ENCODE assay signal across 3 cellular contexts in the genomic region with DNA sequence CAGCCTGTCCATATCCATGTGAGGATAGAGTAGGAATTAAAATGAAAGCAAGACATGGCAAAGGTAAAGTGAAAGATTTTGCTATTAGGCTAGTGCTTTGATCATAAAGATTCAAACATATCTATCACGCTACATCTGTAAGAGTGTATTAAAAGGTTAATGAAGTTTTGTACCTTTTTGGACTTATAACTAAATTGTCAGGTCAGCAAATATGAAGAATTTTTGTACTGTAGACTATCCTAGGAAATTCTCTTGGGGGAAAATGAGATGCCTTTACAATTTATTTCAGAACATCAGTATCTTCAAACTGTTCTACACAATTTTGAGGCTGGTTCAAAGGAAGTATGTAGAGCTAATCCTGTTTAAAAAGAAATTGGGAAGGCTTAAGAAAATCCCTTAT.
A peak's percentile ranks its signal among the peaks of the same experiment; 100 is the strongest.
TF ChIP-seq lines count a peak whose summit lies in the region.

No MANE protein-coding gene starts in this region.

TF ChIP-seq in HepG2, 621 proteins besides CTCF, POLR2A, EP300 and RAD21:
- TF ChIP-seq MAFF (IDR thresholded peaks at IDR 0.05; ENCODE audit: low read depth, low read length): peak; percentile 94
- TF ChIP-seq TGIF2 (CRISPR knock-in tag; IDR thresholded peaks at IDR 0.05): no peak
- TF ChIP-seq MAFK (conservative IDR thresholded peaks at IDR 0.05 in 1 of 2, IDR thresholded peaks at IDR 0.05 in 1 of 2; ENCODE audit: low read length in 2 of 2): peak; percentile 90 to 97
- TF ChIP-seq, protein P1, sequence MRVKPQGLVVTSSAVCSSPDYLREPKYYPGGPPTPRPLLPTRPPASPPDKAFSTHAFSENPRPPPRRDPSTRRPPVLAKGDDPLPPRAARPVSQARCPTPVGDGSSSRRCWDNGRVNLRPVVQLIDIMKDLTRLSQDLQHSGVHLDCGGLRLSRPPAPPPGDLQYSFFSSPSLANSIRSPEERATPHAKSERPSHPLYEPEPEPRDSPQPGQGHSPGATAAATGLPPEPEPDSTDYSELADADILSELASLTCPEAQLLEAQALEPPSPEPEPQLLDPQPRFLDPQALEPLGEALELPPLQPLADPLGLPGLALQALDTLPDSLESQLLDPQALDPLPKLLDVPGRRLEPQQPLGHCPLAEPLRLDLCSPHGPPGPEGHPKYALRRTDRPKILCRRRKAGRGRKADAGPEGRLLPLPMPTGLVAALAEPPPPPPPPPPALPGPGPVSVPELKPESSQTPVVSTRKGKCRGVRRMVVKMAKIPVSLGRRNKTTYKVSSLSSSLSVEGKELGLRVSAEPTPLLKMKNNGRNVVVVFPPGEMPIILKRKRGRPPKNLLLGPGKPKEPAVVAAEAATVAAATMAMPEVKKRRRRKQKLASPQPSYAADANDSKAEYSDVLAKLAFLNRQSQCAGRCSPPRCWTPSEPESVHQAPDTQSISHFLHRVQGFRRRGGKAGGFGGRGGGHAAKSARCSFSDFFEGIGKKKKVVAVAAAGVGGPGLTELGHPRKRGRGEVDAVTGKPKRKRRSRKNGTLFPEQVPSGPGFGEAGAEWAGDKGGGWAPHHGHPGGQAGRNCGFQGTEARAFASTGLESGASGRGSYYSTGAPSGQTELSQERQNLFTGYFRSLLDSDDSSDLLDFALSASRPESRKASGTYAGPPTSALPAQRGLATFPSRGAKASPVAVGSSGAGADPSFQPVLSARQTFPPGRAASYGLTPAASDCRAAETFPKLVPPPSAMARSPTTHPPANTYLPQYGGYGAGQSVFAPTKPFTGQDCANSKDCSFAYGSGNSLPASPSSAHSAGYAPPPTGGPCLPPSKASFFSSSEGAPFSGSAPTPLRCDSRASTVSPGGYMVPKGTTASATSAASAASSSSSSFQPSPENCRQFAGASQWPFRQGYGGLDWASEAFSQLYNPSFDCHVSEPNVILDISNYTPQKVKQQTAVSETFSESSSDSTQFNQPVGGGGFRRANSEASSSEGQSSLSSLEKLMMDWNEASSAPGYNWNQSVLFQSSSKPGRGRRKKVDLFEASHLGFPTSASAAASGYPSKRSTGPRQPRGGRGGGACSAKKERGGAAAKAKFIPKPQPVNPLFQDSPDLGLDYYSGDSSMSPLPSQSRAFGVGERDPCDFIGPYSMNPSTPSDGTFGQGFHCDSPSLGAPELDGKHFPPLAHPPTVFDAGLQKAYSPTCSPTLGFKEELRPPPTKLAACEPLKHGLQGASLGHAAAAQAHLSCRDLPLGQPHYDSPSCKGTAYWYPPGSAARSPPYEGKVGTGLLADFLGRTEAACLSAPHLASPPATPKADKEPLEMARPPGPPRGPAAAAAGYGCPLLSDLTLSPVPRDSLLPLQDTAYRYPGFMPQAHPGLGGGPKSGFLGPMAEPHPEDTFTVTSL (CRISPR knock-in tag; IDR thresholded peaks at IDR 0.05; ENCODE audit: borderline replicate concordance): no peak
- no peak for TF ChIP-seq SYNCRIP (IDR thresholded peaks at IDR 0.05; ENCODE audit: insufficient read depth, low read depth, low read length)

TF ChIP-seq in IMR-90, 13 proteins besides CTCF, POLR2A, EP300 and RAD21:
- no peak for TF ChIP-seq CHD1 (IDR thresholded peaks at IDR 0.05; ENCODE audit: low read depth, low read length)
- TF ChIP-seq MAFK (IDR thresholded peaks at IDR 0.05; ENCODE audit: low read depth, low read length): peak; percentile 97

TF ChIP-seq in K562, 482 proteins besides CTCF, POLR2A, EP300 and RAD21:
- TF ChIP-seq PHF20 (IDR thresholded peaks at IDR 0.05; ENCODE audit: partially characterized antibody) (no peak), MAFG (tag; conservative IDR thresholded peaks at IDR 0.05) (peak; percentile 60), ZBTB8A (IDR thresholded peaks at IDR 0.05; ENCODE audit: partially characterized antibody) (no peak), RFX7 (CRISPR knock-in tag; IDR thresholded peaks at IDR 0.05) (no peak), MAFF (IDR thresholded peaks at IDR 0.05; ENCODE audit: low read length) (peak; percentile 80), ZNF124 (CRISPR knock-in tag; IDR thresholded peaks at IDR 0.05) (no peak), KDM2B (CRISPR knock-in tag; IDR thresholded peaks at IDR 0.05) (no peak), MAFK (IDR thresholded peaks at IDR 0.05; ENCODE audit: low read length) (peak; percentile 76; the same call in 1 of the 2 replicates), SRF (CRISPR knock-in tag; IDR thresholded peaks at IDR 0.05) (no peak), SRSF1 (IDR thresholded peaks at IDR 0.05; ENCODE audit: low read depth, low read length) (no peak), ESRRA (IDR thresholded peaks at IDR 0.05; ENCODE audit: borderline replicate concordance, low read depth) (no peak), ZNF57 (CRISPR knock-in tag; IDR thresholded peaks at IDR 0.05) (no peak), CREM (IDR thresholded peaks at IDR 0.05; ENCODE audit: low read depth) (no peak), C11orf30 (IDR thresholded peaks at IDR 0.05; ENCODE audit: low read depth) (peak; percentile 51; the same call in 1 of the 2 replicates), ZNF316 (IDR thresholded peaks at IDR 0.05) (peak; percentile 76)
- TF ChIP-seq, protein P2, sequence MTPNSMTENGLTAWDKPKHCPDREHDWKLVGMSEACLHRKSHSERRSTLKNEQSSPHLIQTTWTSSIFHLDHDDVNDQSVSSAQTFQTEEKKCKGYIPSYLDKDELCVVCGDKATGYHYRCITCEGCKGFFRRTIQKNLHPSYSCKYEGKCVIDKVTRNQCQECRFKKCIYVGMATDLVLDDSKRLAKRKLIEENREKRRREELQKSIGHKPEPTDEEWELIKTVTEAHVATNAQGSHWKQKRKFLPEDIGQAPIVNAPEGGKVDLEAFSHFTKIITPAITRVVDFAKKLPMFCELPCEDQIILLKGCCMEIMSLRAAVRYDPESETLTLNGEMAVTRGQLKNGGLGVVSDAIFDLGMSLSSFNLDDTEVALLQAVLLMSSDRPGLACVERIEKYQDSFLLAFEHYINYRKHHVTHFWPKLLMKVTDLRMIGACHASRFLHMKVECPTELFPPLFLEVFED (CRISPR knock-in tag; conservative IDR thresholded peaks at IDR 0.05): no peak
- TF ChIP-seq, protein P3, sequence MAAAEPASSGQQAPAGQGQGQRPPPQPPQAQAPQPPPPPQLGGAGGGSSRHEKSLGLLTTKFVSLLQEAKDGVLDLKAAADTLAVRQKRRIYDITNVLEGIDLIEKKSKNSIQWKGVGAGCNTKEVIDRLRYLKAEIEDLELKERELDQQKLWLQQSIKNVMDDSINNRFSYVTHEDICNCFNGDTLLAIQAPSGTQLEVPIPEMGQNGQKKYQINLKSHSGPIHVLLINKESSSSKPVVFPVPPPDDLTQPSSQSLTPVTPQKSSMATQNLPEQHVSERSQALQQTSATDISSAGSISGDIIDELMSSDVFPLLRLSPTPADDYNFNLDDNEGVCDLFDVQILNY (CRISPR knock-in tag; IDR thresholded peaks at IDR 0.05): no peak
- TF ChIP-seq, protein P4, sequence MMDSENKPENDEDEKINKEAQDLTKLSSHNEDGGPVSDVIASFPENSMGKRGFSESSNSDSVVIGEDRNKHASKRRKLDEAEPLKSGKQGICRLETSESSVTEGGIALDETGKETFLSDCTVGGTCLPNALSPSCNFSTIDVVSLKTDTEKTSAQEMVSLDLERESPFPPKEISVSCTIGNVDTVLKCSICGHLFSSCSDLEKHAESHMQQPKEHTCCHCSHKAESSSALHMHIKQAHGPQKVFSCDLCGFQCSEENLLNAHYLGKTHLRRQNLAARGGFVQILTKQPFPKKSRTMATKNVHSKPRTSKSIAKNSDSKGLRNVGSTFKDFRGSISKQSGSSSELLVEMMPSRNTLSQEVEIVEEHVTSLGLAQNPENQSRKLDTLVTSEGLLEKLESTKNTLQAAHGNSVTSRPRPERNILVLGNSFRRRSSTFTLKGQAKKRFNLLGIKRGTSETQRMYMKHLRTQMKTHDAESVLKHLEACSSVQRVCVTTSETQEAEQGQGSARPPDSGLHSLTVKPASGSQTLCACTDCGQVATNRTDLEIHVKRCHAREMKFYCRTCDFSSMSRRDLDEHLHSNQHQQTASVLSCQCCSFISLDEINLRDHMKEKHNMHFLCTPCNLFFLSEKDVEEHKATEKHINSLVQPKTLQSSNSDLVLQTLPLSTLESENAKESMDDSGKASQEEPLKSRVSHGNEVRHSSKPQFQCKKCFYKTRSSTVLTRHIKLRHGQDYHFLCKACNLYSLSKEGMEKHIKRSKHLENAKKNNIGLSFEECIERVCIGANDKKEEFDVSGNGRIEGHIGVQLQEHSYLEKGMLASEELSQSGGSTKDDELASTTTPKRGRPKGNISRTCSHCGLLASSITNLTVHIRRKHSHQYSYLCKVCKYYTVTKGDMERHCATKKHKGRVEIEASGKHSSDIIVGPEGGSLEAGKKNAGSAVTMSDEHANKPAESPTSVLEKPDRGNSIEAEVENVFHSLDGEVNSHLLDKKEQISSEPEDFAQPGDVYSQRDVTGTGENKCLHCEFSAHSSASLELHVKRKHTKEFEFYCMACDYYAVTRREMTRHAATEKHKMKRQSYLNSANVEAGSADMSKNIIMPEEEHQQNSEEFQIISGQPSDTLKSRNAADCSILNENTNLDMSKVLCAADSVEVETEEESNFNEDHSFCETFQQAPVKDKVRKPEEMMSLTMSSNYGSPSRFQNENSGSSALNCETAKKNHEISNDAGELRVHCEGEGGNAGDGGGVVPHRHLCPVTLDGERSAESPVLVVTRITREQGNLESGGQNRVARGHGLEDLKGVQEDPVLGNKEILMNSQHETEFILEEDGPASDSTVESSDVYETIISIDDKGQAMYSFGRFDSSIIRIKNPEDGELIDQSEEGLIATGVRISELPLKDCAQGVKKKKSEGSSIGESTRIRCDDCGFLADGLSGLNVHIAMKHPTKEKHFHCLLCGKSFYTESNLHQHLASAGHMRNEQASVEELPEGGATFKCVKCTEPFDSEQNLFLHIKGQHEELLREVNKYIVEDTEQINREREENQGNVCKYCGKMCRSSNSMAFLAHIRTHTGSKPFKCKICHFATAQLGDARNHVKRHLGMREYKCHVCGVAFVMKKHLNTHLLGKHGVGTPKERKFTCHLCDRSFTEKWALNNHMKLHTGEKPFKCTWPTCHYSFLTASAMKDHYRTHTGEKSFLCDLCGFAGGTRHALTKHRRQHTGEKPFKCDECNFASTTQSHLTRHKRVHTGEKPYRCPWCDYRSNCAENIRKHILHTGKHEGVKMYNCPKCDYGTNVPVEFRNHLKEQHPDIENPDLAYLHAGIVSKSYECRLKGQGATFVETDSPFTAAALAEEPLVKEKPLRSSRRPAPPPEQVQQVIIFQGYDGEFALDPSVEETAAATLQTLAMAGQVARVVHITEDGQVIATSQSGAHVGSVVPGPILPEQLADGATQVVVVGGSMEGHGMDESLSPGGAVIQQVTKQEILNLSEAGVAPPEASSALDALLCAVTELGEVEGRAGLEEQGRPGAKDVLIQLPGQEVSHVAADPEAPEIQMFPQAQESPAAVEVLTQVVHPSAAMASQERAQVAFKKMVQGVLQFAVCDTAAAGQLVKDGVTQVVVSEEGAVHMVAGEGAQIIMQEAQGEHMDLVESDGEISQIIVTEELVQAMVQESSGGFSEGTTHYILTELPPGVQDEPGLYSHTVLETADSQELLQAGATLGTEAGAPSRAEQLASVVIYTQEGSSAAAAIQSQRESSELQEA (IDR thresholded peaks at IDR 0.05; ENCODE audit: low read depth): no peak
- TF ChIP-seq, protein P5, sequence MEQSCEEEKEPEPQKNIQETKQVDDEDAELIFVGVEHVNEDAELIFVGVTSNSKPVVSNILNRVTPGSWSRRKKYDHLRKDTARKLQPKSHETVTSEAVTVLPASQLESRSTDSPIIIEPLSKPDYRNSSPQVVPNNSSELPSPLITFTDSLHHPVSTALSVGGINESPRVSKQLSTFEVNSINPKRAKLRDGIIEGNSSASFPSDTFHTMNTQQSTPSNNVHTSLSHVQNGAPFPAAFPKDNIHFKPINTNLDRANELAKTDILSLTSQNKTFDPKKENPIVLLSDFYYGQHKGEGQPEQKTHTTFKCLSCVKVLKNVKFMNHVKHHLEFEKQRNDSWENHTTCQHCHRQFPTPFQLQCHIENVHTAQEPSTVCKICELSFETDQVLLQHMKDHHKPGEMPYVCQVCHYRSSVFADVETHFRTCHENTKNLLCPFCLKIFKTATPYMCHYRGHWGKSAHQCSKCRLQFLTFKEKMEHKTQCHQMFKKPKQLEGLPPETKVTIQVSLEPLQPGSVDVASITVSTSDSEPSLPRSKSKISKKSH (CRISPR knock-in tag; IDR thresholded peaks at IDR 0.05): no peak
